1 cellular context compared by ENCODE assay signal in the genomic region with DNA sequence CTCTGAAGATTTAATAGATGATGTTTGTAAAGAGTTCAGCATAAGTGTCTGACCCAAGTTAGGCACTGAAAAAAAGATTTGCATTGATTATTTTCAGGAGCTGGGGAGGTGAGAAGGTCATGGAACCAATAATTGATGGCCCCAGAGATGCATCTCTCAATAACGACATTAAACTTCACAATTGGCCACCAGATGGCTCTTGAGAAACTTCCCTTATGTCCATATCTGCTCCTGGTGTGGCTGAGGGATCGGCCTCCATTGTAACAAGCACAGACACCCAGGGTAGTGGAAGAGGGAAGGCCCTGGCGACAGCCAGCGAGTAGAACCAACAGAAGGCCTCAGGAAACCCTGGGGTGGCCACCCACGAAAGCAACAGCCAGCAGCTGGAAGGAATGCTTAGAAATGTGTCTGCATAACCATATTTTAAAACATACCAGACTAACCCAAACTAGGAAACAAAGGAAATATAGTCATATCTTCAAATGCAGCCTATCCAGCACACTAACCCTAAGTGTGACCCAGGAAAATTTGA.
TF ChIP-seq lines count a peak whose summit lies in the region.

No MANE protein-coding gene starts in this region.

TF ChIP-seq in GM23338, 12 proteins besides CTCF, POLR2A, EP300 and RAD21 (continued from another document):
- TF ChIP-seq ZNF462 (CRISPR knock-in tag; IDR thresholded peaks at IDR 0.05) (no peak), ZNF331 (CRISPR knock-in tag; IDR thresholded peaks at IDR 0.05; ENCODE audit: low read depth) (no peak), ZNF114 (CRISPR knock-in tag; IDR thresholded peaks at IDR 0.05) (no peak), CREB1 (CRISPR knock-in tag; IDR thresholded peaks at IDR 0.05; ENCODE audit: low read depth) (no peak), NANOG (IDR thresholded peaks at IDR 0.05; ENCODE audit: borderline replicate concordance) (no peak), EZH2 (IDR thresholded peaks at IDR 0.05; ENCODE audit: low read depth, unreplicated experiment) (no peak)
